Comparison of ENCODE assay signal across 18 cellular contexts in the genomic region with DNA sequence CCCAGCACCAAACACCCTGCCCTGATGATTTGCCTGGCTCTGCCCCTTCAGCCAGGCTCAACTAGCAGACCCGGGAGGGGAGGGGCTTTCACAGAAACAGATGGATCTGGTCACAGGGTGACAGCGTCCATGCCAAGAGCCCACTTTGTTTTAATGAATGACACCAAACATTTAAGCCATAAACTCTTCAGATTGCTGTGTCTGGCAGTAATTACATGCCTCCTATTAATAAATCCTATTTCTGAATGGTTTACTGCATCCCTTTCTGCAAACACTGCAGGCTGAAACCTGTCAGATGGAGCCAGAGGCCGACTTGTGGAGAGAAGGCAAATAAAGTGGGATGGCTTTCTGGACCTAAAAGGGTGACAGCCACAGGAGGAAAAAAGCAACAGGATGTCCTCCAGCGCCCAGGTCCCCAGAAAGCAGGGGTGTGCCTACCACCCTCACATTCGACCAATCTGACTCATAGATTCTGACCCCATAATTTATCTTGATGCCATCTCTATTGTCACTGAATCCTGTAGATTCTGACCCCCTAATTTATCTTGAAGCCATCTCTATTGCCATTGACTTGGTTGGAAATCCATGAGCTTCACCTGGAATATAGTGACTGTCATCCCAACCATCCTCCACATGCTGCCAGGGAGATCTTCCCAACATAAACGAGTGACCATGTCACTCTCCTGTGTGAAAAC.
A peak's percentile ranks its signal among the peaks of the same experiment; 100 is the strongest.
DNase-seq lines count a peak whose midpoint lies in the region; ATAC-seq and TF ChIP-seq lines count a peak whose summit lies in the region.
"Had no signal": no experiment of that assay in that cellular context is flagged by ENCODE, and none has a peak within 500 bp of the region (broad histone marks: within the 10 kb centered on the region; RNA-seq: fewer than 3 reads in every experiment).

No MANE protein-coding gene starts in this region.

- peaks cover 36% of the 10 kb centered on the region for H3K4me1 Mint-ChIP-seq in glutamatergic neuron (ENCODE audit: low read depth, unreplicated experiment)
- H3K4me1 Mint-ChIP-seq in activated CD8-positive, alpha-beta T cell treated with anti-CD3 and anti-CD28 coated beads, Interleukin-2, amount 10 ng/mL, durations not matched to agents 7 days and 5 days (ENCODE audit: low read depth): peaks cover 4% of the 10 kb centered on the region

- no peak overlapping the region for H3K4me3 Mint-ChIP-seq in glutamatergic neuron (ENCODE audit: unreplicated experiment)
- H3K4me3 Mint-ChIP-seq in activated CD8-positive, alpha-beta T cell treated with anti-CD3 and anti-CD28 coated beads, Interleukin-2, amount 10 ng/mL, durations not matched to agents 7 days and 5 days: no peak overlapping the region
- H3K4me3 Mint-ChIP-seq: activated naive CD4-positive, alpha-beta T cell treated with anti-CD3 and anti-CD28 coated beads for 36 hours; dendritic cell treated with granulocyte-macrophage colony-stimulating factor and Interleukin-4, amounts not matched to agents 40 ng/mL and 50 ng/mL, for 4 days; T-helper 2 cell treated with Interferon-gamma antibody and Interleukin-4, amounts not matched to agents 5 μg/mL and 100 μg/mL, for 36 hours; type B pancreatic cell had no signal

- H3K4me1 ChIP-seq in right cardiac atrium (ENCODE audit: control insufficient read depth, insufficient read depth, low read length) (peaks cover 7% of the 10 kb centered on the region), right atrium auricular region (peaks cover 0 to 52% of the 10 kb centered on the region in 2 donors)

- intact Hi-C loops in right cardiac atrium (cut with DNase I): loop anchor here in 1 of 4 donors (10.0 kb wide), 1 partner anchor 1094 kb away; no protein-coding TSS in a partner anchor

- TF ChIP-seq CTCF in right atrium auricular region (IDR thresholded peaks at IDR 0.05) (no peak), glutamatergic neuron (IDR thresholded peaks at IDR 0.05; ENCODE audit: partially characterized antibody, unreplicated experiment) (no peak)

- H3K27me3 Mint-ChIP-seq in glutamatergic neuron (ENCODE audit: unreplicated experiment): peaks cover 7% of the 10 kb centered on the region
- peaks cover 3% of the 10 kb centered on the region for H3K27me3 Mint-ChIP-seq in activated CD8-positive, alpha-beta T cell treated with anti-CD3 and anti-CD28 coated beads, Interleukin-2, amount 10 ng/mL, durations not matched to agents 7 days and 5 days (ENCODE audit: low read depth)
- H3K27me3 Mint-ChIP-seq: type B pancreatic cell had no signal

- H3K9me3 ChIP-seq in right cardiac atrium (ENCODE audit: control insufficient read depth, low read length): no peaks in the 10 kb centered on the region
- no peaks in the 10 kb centered on the region for H3K9me3 ChIP-seq in right atrium auricular region
- no peaks in the 10 kb centered on the region for H3K9me3 ChIP-seq in MG63

- peaks cover 11% of the 10 kb centered on the region for H3K9me3 Mint-ChIP-seq in glutamatergic neuron (ENCODE audit: unreplicated experiment)
- H3K9me3 Mint-ChIP-seq in activated CD8-positive, alpha-beta T cell treated with anti-CD3 and anti-CD28 coated beads, Interleukin-2, amount 10 ng/mL, durations not matched to agents 7 days and 5 days (ENCODE audit: insufficient read depth): no peaks in the 10 kb centered on the region
- H3K9me3 Mint-ChIP-seq: activated naive CD4-positive, alpha-beta T cell treated with anti-CD3 and anti-CD28 coated beads for 36 hours; dendritic cell treated with granulocyte-macrophage colony-stimulating factor and Interleukin-4, amounts not matched to agents 40 ng/mL and 50 ng/mL, for 4 days; T-helper 2 cell treated with Interferon-gamma antibody and Interleukin-4, amounts not matched to agents 5 μg/mL and 100 μg/mL, for 36 hours; type B pancreatic cell had no signal

- WGBS in right cardiac atrium: 63% methylated on average over 6 of the region's 6 CpGs

- H3K27ac ChIP-seq in right cardiac atrium (ENCODE audit: low read length): no peak overlapping the region
- H3K27ac ChIP-seq in right atrium auricular region: peak overlapping the region in 1 of 2 donors; percentile 20
- H3K27ac ChIP-seq: HL-60 had no signal

- no peak for ATAC-seq in right cardiac atrium
- ATAC-seq in GM18511 (IDR thresholded peaks at IDR 0.05; ENCODE audit: unreplicated experiment): no peak
- no peak for ATAC-seq in stimulated activated naive CD8-positive, alpha-beta T cell treated with anti-CD3 and anti-CD28 coated beads, Interleukin-15, Interleukin-2, amounts not matched to agents 100 U/mL and 50 U/mL, for 24 hours
- no peak for ATAC-seq in activated CD8-positive, alpha-beta T cell treated with anti-CD3 and anti-CD28 coated beads, Interleukin-2, amount 10 ng/mL, durations not matched to agents 7 days and 5 days
- ATAC-seq: K562, Right ventricle myocardium inferior had no signal

- H3K27me3 ChIP-seq in right cardiac atrium (ENCODE audit: control insufficient read depth, insufficient read depth): no peaks in the 10 kb centered on the region
- H3K27me3 ChIP-seq in right atrium auricular region: no peaks in the 10 kb centered on the region
- no peaks in the 10 kb centered on the region for H3K27me3 ChIP-seq in MG63

- H3K36me3 ChIP-seq in right atrium auricular region (no peaks in the 10 kb centered on the region), MG63 (no peaks in the 10 kb centered on the region)

- POLR2A ChIA-PET in activated CD8-positive, alpha-beta T cell treated with anti-CD3 and anti-CD28 coated beads, Interleukin-2, amount 10 ng/mL, durations not matched to agents 7 days and 5 days (lab: Charles Lee): no interaction called here

- CTCF ChIA-PET in activated CD8-positive, alpha-beta T cell treated with anti-CD3 and anti-CD28 coated beads, Interleukin-2, amount 10 ng/mL, durations not matched to agents 7 days and 5 days (lab: Charles Lee): no interaction called here

- H3K4me3 ChIP-seq in right cardiac atrium (ENCODE audit: low read length): no peak overlapping the region
- no peak overlapping the region for H3K4me3 ChIP-seq in right atrium auricular region
- no peak overlapping the region for H3K4me3 ChIP-seq in MG63
- H3K4me3 ChIP-seq: K562 had no signal

- H3K27ac Mint-ChIP-seq in glutamatergic neuron (ENCODE audit: unreplicated experiment): peak overlapping the region; percentile 52
- no peak overlapping the region for H3K27ac Mint-ChIP-seq in activated CD8-positive, alpha-beta T cell treated with anti-CD3 and anti-CD28 coated beads, Interleukin-2, amount 10 ng/mL, durations not matched to agents 7 days and 5 days
- H3K27ac Mint-ChIP-seq: activated naive CD4-positive, alpha-beta T cell treated with anti-CD3 and anti-CD28 coated beads for 36 hours; dendritic cell treated with granulocyte-macrophage colony-stimulating factor and Interleukin-4, amounts not matched to agents 40 ng/mL and 50 ng/mL, for 4 days; T-helper 2 cell treated with Interferon-gamma antibody and Interleukin-4, amounts not matched to agents 5 μg/mL and 100 μg/mL, for 36 hours; type B pancreatic cell had no signal

- no peaks in the 10 kb centered on the region for H3K36me3 Mint-ChIP-seq in glutamatergic neuron (ENCODE audit: unreplicated experiment)
- H3K36me3 Mint-ChIP-seq in activated CD8-positive, alpha-beta T cell treated with anti-CD3 and anti-CD28 coated beads, Interleukin-2, amount 10 ng/mL, durations not matched to agents 7 days and 5 days (ENCODE audit: low read depth): no peaks in the 10 kb centered on the region
- H3K36me3 Mint-ChIP-seq: type B pancreatic cell had no signal

- DNase-seq in right cardiac atrium (peak in 2 of 3 donors; percentile 32 to 36), right atrium auricular region (ENCODE audit: low spot score) (no peak), NCI-H69 (lab: John Stamatoyannopoulos, UW) (peak; percentile 95), glutamatergic neuron (peak; percentile 20), MG63 (no peak)
- DNase-seq in stimulated activated naive CD8-positive, alpha-beta T cell treated with anti-CD3 and anti-CD28 coated beads, Interleukin-15, Interleukin-2, amounts not matched to agents 100 U/mL and 50 U/mL, for 24 hours: no peak
- DNase-seq in activated CD8-positive, alpha-beta T cell treated with anti-CD3 and anti-CD28 coated beads, Interleukin-2, amount 10 ng/mL, durations not matched to agents 7 days and 5 days: no peak
- DNase-seq: activated CD4-positive, CD25-positive, alpha-beta regulatory T cell treated with anti-CD3 and anti-CD28 coated beads, Interleukin-2, amount 50 U/mL, for 72 hours; activated CD8-positive, alpha-beta memory T cell treated with anti-CD3 and anti-CD28 coated beads, Interleukin-2, amount 50 U/mL, for 48 hours; activated naive CD4-positive, alpha-beta T cell treated with anti-CD3 and anti-CD28 coated beads for 36 hours; NCI-H1436 had no signal

Comparison
In these comparisons a context has a peak if more than half of its experiments do, and no peak if none do; other contexts are left out.
1. DNase-seq: peak in right cardiac atrium (2 of 3), NCI-H69 (single experiment) and glutamatergic neuron (single experiment); none in right atrium auricular region (single experiment), MG63 (single experiment), stimulated activated naive CD8-positive, alpha-beta T cell treated with anti-CD3 and anti-CD28 coated beads, Interleukin-15, Interleukin-2, amounts not matched to agents 100 U/mL and 50 U/mL, for 24 hours (single experiment) and activated CD8-positive, alpha-beta T cell treated with anti-CD3 and anti-CD28 coated beads, Interleukin-2, amount 10 ng/mL, durations not matched to agents 7 days and 5 days (single experiment).